In the genomic region with DNA sequence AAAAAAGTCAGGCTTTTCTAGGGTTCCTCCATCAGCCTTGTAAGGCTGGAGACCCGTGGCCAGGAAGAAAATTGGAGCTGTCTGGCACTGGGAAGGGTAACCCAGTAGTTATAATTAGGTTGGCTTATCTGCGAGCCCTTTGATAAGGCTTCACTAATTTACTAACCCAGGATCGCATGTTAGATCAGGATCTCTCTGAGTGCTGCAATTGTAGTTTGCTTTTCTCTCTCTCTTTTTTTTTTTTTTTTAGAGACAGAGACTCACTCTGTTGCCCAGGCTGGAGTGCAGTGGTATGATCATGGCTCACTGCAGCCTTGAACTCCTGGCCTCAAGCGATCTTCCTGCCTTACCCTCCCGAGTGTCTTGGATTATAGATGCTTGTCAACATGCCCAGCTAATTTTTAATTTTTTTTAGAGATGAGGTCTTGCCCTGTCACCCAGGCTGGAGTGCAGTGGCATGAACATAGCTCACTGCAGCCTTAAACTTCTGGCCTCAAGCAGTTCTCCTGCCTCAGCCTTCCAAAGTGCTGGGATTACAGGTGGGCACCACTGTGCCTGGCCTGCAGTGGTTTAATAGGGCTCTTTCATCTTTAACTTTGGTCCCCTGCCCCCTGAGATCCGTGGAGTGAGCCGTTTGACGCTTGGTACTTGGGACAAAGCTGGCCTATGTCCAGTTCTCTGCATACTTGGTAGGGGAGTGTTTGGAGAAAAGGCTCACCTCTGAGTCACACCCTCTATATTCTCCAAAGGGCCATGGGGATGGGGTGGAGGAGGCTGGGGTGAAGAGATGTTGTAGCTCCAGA, we compare ENCODE assay signal across 9 cellular contexts. TPM values are rescaled to one million over a fixed set of nuclear protein-coding genes. Genes with fewer than 3 reads are reported as not detected.
DNase-seq lines count a peak whose midpoint lies in the region; ATAC-seq and TF ChIP-seq lines count a peak whose summit lies in the region.
"Had no signal": no experiment of that assay in that cellular context is flagged by ENCODE, and none has a peak within 500 bp of the region (broad histone marks: within the 10 kb centered on the region; RNA-seq: fewer than 3 reads in every experiment).

No MANE protein-coding gene starts in this region.

- H3K27me3 ChIP-seq in right cardiac atrium (ENCODE audit: control insufficient read depth, insufficient read depth) (no peaks in the 10 kb centered on the region), gastroesophageal sphincter (no peaks in the 10 kb centered on the region), aorta (ENCODE audit: control insufficient read depth in 1 of 2, insufficient read depth in 2 of 2, low read length in 1 of 2) (no peaks in the 10 kb centered on the region)

- BruUV-seq in OCI-LY7 (replicated peaks; lab: Mats Ljungman, UMichigan): no TSS peak

- H3K4me3 ChIP-seq in right cardiac atrium (ENCODE audit: low read length) (no peak overlapping the region), gastroesophageal sphincter (no peak overlapping the region), aorta (ENCODE audit: low read length in 2 of 2) (no peak overlapping the region), OCI-LY7 (ENCODE audit: low read depth, low read length, poor library complexity, severe bottlenecking) (no peak overlapping the region)

- peaks cover 84% of the 10 kb centered on the region for H3K79me2 ChIP-seq in OCI-LY7 (ENCODE audit: insufficient read depth, low read depth, low read length)

- CTCF ChIA-PET in OCI-LY7 (lab: Charles Lee; ENCODE audit: unreplicated experiment): no interaction called here

- no peak for TF ChIP-seq POLR2A in gastroesophageal sphincter (IDR thresholded peaks at IDR 0.05)

- no peaks in the 10 kb centered on the region for H4K20me1 ChIP-seq in OCI-LY7 (ENCODE audit: insufficient read depth, low read length)

- TF ChIP-seq EP300 in gastroesophageal sphincter (IDR thresholded peaks at IDR 0.05): no peak

- H3K27ac Mint-ChIP-seq in T-helper 2 cell treated with Interferon-gamma antibody and Interleukin-4, amounts not matched to agents 5 μg/mL and 100 μg/mL, for 36 hours: peak overlapping the region; percentile 41

- H3K9me3 Mint-ChIP-seq in T-helper 2 cell treated with Interferon-gamma antibody and Interleukin-4, amounts not matched to agents 5 μg/mL and 100 μg/mL, for 36 hours: peaks cover 41% of the 10 kb centered on the region

- H3K9me3 ChIP-seq in right cardiac atrium (ENCODE audit: control insufficient read depth, low read length) (peaks cover 2% of the 10 kb centered on the region), gastroesophageal sphincter (no peaks in the 10 kb centered on the region), aorta (ENCODE audit: control insufficient read depth, low read length) (no peaks in the 10 kb centered on the region), OCI-LY7 (ENCODE audit: low read length) (peaks cover 48% of the 10 kb centered on the region)

- H3K27ac ChIP-seq in right cardiac atrium (ENCODE audit: low read length): no peak overlapping the region
- H3K27ac ChIP-seq in gastroesophageal sphincter: peak overlapping the region in 3 of 4 donors; percentile 63 to 77 (median 71)
- no peak overlapping the region for H3K27ac ChIP-seq in aorta (ENCODE audit: low read depth in 1 of 2, low read length in 2 of 2)
- H3K27ac ChIP-seq in OCI-LY7 (ENCODE audit: low read depth, low read length, poor library complexity, severe bottlenecking): no peak overlapping the region

- no peak overlapping the region for H3K4me2 ChIP-seq in OCI-LY7 (ENCODE audit: low read length)

- no peak overlapping the region for H3K4me3 Mint-ChIP-seq in T-helper 2 cell treated with Interferon-gamma antibody and Interleukin-4, amounts not matched to agents 5 μg/mL and 100 μg/mL, for 36 hours
- H3K4me3 Mint-ChIP-seq: stimulated activated effector memory CD8-positive, alpha-beta T cell treated with anti-CD3 and anti-CD28 coated beads, Interleukin-12 subunit alpha, Interleukin-12 subunit beta, amount 100 ng/mL, for 72 hours had no signal

- 50% methylated on average over 8 of the region's 8 CpGs for WGBS in right cardiac atrium
- 67 to 74% methylated on average over 5 of the region's 8 CpGs for WGBS in gastroesophageal sphincter (ENCODE audit: low coverage in 1 of 2), 2 donors
- 28 to 35% methylated on average over 8 of the region's 8 CpGs for WGBS in aorta, 2 donors

- POLR2A ChIA-PET in OCI-LY7 (lab: Charles Lee): interaction anchor here (0.7 kb wide), 2 partner anchors 20 to 182 kb away, joined by 3 to 5 read pairs; no protein-coding TSS in a partner anchor

- no peak for TF ChIP-seq CTCF in gastroesophageal sphincter (IDR thresholded peaks at IDR 0.05)
- no peak for TF ChIP-seq CTCF in OCI-LY7 (conservative IDR thresholded peaks at IDR 0.05; ENCODE audit: low read length)

- DNase-seq in right cardiac atrium (no peak), Right ventricle myocardium inferior (ENCODE audit: missing footprints) (no peak), aorta (no peak), NCI-H1105 (lab: John Stamatoyannopoulos, UW) (no peak), CD1c-positive myeloid dendritic cell (ENCODE audit: extremely low spot score) (no peak), OCI-LY7 (ENCODE audit: low spot score) (no peak)
- no peak for DNase-seq in T-helper 2 cell treated with Interferon-gamma antibody and Interleukin-4, amounts not matched to agents 5 μg/mL and 100 μg/mL, for 36 hours (ENCODE audit: low spot score)

- no peak overlapping the region for H2AFZ ChIP-seq in OCI-LY7 (ENCODE audit: low read length)

- peaks cover 0 to 9% of the 10 kb centered on the region in 2 donors for H3K36me3 ChIP-seq in gastroesophageal sphincter
- H3K36me3 ChIP-seq in aorta (ENCODE audit: control insufficient read depth in 1 of 2, insufficient read depth in 2 of 2, low read length in 1 of 2): no peaks in the 10 kb centered on the region
- H3K36me3 ChIP-seq in OCI-LY7 (ENCODE audit: insufficient read depth, low read length): peaks cover 76% of the 10 kb centered on the region

- H3K27me3 Mint-ChIP-seq in T-helper 2 cell treated with Interferon-gamma antibody and Interleukin-4, amounts not matched to agents 5 μg/mL and 100 μg/mL, for 36 hours (ENCODE audit: low read depth): no peaks in the 10 kb centered on the region

- H3K36me3 Mint-ChIP-seq in T-helper 2 cell treated with Interferon-gamma antibody and Interleukin-4, amounts not matched to agents 5 μg/mL and 100 μg/mL, for 36 hours (ENCODE audit: low read depth): peaks cover 78% of the 10 kb centered on the region

- peaks cover 30% of the 10 kb centered on the region for H3K4me1 Mint-ChIP-seq in T-helper 2 cell treated with Interferon-gamma antibody and Interleukin-4, amounts not matched to agents 5 μg/mL and 100 μg/mL, for 36 hours (ENCODE audit: low read depth)

- ATAC-seq in right cardiac atrium: peak; percentile 38 to 67
- no peak for ATAC-seq in Right ventricle myocardium inferior
- peak; percentile 65 for ATAC-seq in gastroesophageal sphincter
- peak; percentile 31 for ATAC-seq in aorta (ENCODE audit: low FRiP score)
- ATAC-seq: stimulated activated effector memory CD8-positive, alpha-beta T cell treated with anti-CD3 and anti-CD28 coated beads, Interleukin-12 subunit alpha, Interleukin-12 subunit beta, amount 100 ng/mL, for 72 hours had no signal

- intact Hi-C loops in right cardiac atrium (cut with DNase I): no loop called here
- intact Hi-C loops in Right ventricle myocardium inferior (cut with DNase I): no loop called here
- intact Hi-C loops in aorta (cut with DNase I): no loop called here
- intact Hi-C loops in OCI-LY7 (cut with micrococcal nuclease; ENCODE audit: unreplicated experiment): no loop called here

- peaks cover 8% of the 10 kb centered on the region for H3K4me1 ChIP-seq in right cardiac atrium (ENCODE audit: control insufficient read depth, insufficient read depth, low read length)
- peaks cover 0 to 95% (median 39%) of the 10 kb centered on the region in 3 donors for H3K4me1 ChIP-seq in gastroesophageal sphincter
- H3K4me1 ChIP-seq in aorta (ENCODE audit: control insufficient read depth in 1 of 2, insufficient read depth in 2 of 2, low read length in 2 of 2): peaks cover 0 to 4% of the 10 kb centered on the region in 2 donors
- H3K4me1 ChIP-seq in OCI-LY7 (ENCODE audit: insufficient read depth, low read length, poor library complexity, severe bottlenecking): no peaks in the 10 kb centered on the region

- no peaks in the 10 kb centered on the region for H3K9me2 ChIP-seq in OCI-LY7 (ENCODE audit: insufficient read depth, low read length)

RNA-seq across cellular contexts. Expression of gene ABCC1, which starts 17.2 kb away (rescaled TPM):
- 10 to 100 TPM; 17.4 to 30.9 (median 26.0) TPM for total RNA-seq in right cardiac atrium
- 9.7 TPM for polyA plus RNA-seq in right cardiac atrium
- 24.5 TPM for total RNA-seq in Right ventricle myocardium inferior
- total RNA-seq in gastroesophageal sphincter: 100 to 1,000 TPM in 1 of 4 donors, 10 to 100 TPM in 3; 50.8 to 122 (median 63.1) TPM
- total RNA-seq in aorta: 10 to 100 TPM; 56.5 to 61.9 TPM
- polyA plus RNA-seq in aorta: 10 to 100 TPM in 1 of 2 donors, 1 to 10 TPM in 1; 2.9 to 30.8 TPM
- total RNA-seq in OCI-LY7 (2014; rRNA removed; shearing (Covaris generic)): 39.9 and 43.3 TPM in 2 replicates
- 71.8 and 72.8 TPM in 2 replicates for total RNA-seq in OCI-LY7 (2022)

Comparison
In these comparisons a context has a peak if more than half of its experiments do, and no peak if none do; other contexts are left out.
1. H3K27ac ChIP-seq: peak in gastroesophageal sphincter (3 of 4); none in right cardiac atrium (single experiment), aorta (0 of 2) and OCI-LY7 (single experiment).